Comparison of ENCODE assay signal across 8 cellular contexts in genomic region chr7:111561909-111562732, GRCh38. TPM values are rescaled to one million over a fixed set of nuclear protein-coding genes. Genes with fewer than 3 reads are reported as not detected.
DNase-seq lines count a peak whose midpoint lies in the region; ATAC-seq lines count a peak whose summit lies in the region.

IMMP2L (minus strand) TSS chr7:111562492.

- H3K36me3 Mint-ChIP-seq in activated CD4-positive, alpha-beta T cell treated with anti-CD3 and anti-CD28 coated beads for 36 hours (ENCODE audit: low read depth): peaks cover 24% of the 10 kb centered on the region

- ATAC-seq in GM19023 (IDR thresholded peaks at IDR 0.05; ENCODE audit: unreplicated experiment) (peak; percentile 90), HG03196 (IDR thresholded peaks at IDR 0.05; ENCODE audit: unreplicated experiment) (peak; percentile 90)
- ATAC-seq in activated CD4-positive, alpha-beta T cell treated with anti-CD3 and anti-CD28 coated beads for 36 hours: peak; percentile 95

- no peaks in the 10 kb centered on the region for H3K9me3 Mint-ChIP-seq in activated CD4-positive, alpha-beta T cell treated with anti-CD3 and anti-CD28 coated beads for 36 hours (ENCODE audit: low read depth)

- intact Hi-C loops in activated CD4-positive, alpha-beta T cell treated with anti-CD3 and anti-CD28 coated beads for 36 hours (cut with DNase I, micrococcal nuclease): loop anchor here (1.0 to 10.0 kb wide), 8 partner anchors 423 to 1373 kb away; partner anchors contain the start of genes DOCK4 (in 2 of the 2), LRRN3 (in 2 of the 2), ZNF277 (in 2 of the 2) and IFRD1 (in 1 of the 2)

- H3K4me1 Mint-ChIP-seq in activated CD4-positive, alpha-beta T cell treated with anti-CD3 and anti-CD28 coated beads for 36 hours: peaks cover 37% of the 10 kb centered on the region

- peaks cover 3% of the 10 kb centered on the region for H3K27me3 Mint-ChIP-seq in activated CD4-positive, alpha-beta T cell treated with anti-CD3 and anti-CD28 coated beads for 36 hours

- H3K4me3 Mint-ChIP-seq in activated CD4-positive, alpha-beta T cell treated with anti-CD3 and anti-CD28 coated beads for 36 hours: peak within 1 kb of the TSS; percentile 90

- POLR2A ChIA-PET in activated CD4-positive, alpha-beta T cell treated with anti-CD3 and anti-CD28 coated beads for 36 hours (lab: Charles Lee): interaction anchor here (1.1 to 1.4 kb wide), 2 partner anchors 469 to 889 kb away, joined by 3 read pairs; no protein-coding TSS in a partner anchor

- CTCF ChIA-PET in activated CD4-positive, alpha-beta T cell treated with anti-CD3 and anti-CD28 coated beads for 36 hours (lab: Charles Lee): interaction anchor here (0.7 to 1.3 kb wide), 4 partner anchors 43 to 463 kb away, joined by 3 to 4 read pairs (median 3); no protein-coding TSS in a partner anchor

- H3K27ac Mint-ChIP-seq in activated CD4-positive, alpha-beta T cell treated with anti-CD3 and anti-CD28 coated beads for 36 hours: peak within 1 kb of the TSS; percentile 94

- DNase-seq in Ammon's horn (ENCODE audit: low spot score): peak; percentile 90
- peak; percentile 49 for DNase-seq in NCI-H446 treated with DMSO at 0.1 percent for 48 hours (lab: John Stamatoyannopoulos, UW)
- DNase-seq in activated CD4-positive, alpha-beta T cell treated with anti-CD3 and anti-CD28 coated beads for 36 hours: peak; percentile 94
- DNase-seq in cerebellum (ENCODE audit: low spot score): peak; percentile 92
- DNase-seq in kidney tubule cell (ENCODE audit: low spot score): peak; percentile 89
- DNase-seq in stimulated activated CD4-positive, alpha-beta T cell treated with anti-CD3 and anti-CD28 coated beads, Interleukin-1b, Interleukin-23, amount 100 ng/mL, for 1 hour (ENCODE audit: low read depth in 2 of 2): peak; percentile 69 to 90

RNA-seq across cellular contexts. Expression of gene IMMP2L, which starts in this region (rescaled TPM):
- 10 to 100 TPM; 15.8 to 25.8 TPM for total RNA-seq in activated CD4-positive, alpha-beta T cell treated with anti-CD3 and anti-CD28 coated beads for 36 hours
- 32.8 TPM for total RNA-seq in cerebellum

Comparison
In these comparisons a context has a peak if more than half of its experiments do, and no peak if none do; other contexts are left out.
1. Peak in every context shown above with its lines: DNase-seq and ATAC-seq.